In genomic region chr7:30238721-30239441, GRCh38 we compare ENCODE assay signal across 8 cellular contexts. TPM values are rescaled to one million over a fixed set of nuclear protein-coding genes. Genes with fewer than 3 reads are reported as not detected.
DNase-seq lines count a peak whose midpoint lies in the region; ATAC-seq and TF ChIP-seq lines count a peak whose summit lies in the region.

No MANE protein-coding gene starts in this region.

- no peaks in the 10 kb centered on the region for H4K20me1 ChIP-seq in H9 (ENCODE audit: control insufficient read depth, insufficient read depth, insufficient read length)

- H3K9me3 Mint-ChIP-seq in Calu3 (ENCODE audit: low read depth, unreplicated experiment): peaks cover 2% of the 10 kb centered on the region
- H3K9me3 Mint-ChIP-seq in H9: no peaks in the 10 kb centered on the region

- no peak overlapping the region for H2BK120ac ChIP-seq in H9 (ENCODE audit: low read depth, low read length, poor library complexity, severe bottlenecking)

- no peak overlapping the region for H3K56ac ChIP-seq in H9 (ENCODE audit: insufficient read length, low read depth, low read length)

- no peak overlapping the region for H3T11ph ChIP-seq in H9 (ENCODE audit: low read length)

- H2AFZ ChIP-seq in H9 (ENCODE audit: low read length): no peak overlapping the region

- no TSS peak for BruUV-seq in Calu3 (replicated peaks; lab: Mats Ljungman, UMichigan)

- TF ChIP-seq CTCF in Calu3 (IDR thresholded peaks at IDR 0.05; ENCODE audit: unreplicated experiment): no peak
- TF ChIP-seq CTCF in H9 (conservative IDR thresholded peaks at IDR 0.05): no peak

- H4K5ac ChIP-seq in H9 (ENCODE audit: insufficient read length, low read depth, low read length): no peak overlapping the region

- no peak overlapping the region for H3K9ac ChIP-seq in H9 (ENCODE audit: extremely low read depth, insufficient read length, low read length)

- H2AK5ac ChIP-seq in H9 (ENCODE audit: insufficient read length, low read length): no peak overlapping the region

- no peak overlapping the region for H3K27ac ChIP-seq in H9 (ENCODE audit: insufficient read length, low read depth, low read length)

- no peak overlapping the region for H3K14ac ChIP-seq in H9 (ENCODE audit: insufficient read depth, low read length)

- H3K23ac ChIP-seq in H9 (ENCODE audit: insufficient read length, low read depth, low read length): no peak overlapping the region

- H2BK12ac ChIP-seq in H9 (ENCODE audit: insufficient read length, low read depth, low read length): no peak overlapping the region

- no peak overlapping the region for H3K4me3 ChIP-seq in skeletal muscle cell (ENCODE audit: low read depth, low read length)

- no peaks in the 10 kb centered on the region for H3K36me3 Mint-ChIP-seq in Calu3 (ENCODE audit: insufficient read depth, unreplicated experiment)
- no peaks in the 10 kb centered on the region for H3K36me3 Mint-ChIP-seq in H9 (ENCODE audit: insufficient read depth in 1 of 3, low read depth in 3 of 3)

- no peak overlapping the region for H3K4ac ChIP-seq in H9 (ENCODE audit: low read depth, low read length)

- ATAC-seq in GM19023 (IDR thresholded peaks at IDR 0.05; ENCODE audit: unreplicated experiment) (peak; percentile 72), HG03159 (IDR thresholded peaks at IDR 0.05; ENCODE audit: unreplicated experiment) (peak; percentile 55)

- no peaks in the 10 kb centered on the region for H3K9me3 ChIP-seq in H9 (ENCODE audit: control insufficient read depth, low read depth, low read length)

- H3K4me1 ChIP-seq in H9 (ENCODE audit: insufficient read depth, low read length): no peaks in the 10 kb centered on the region

- intact Hi-C loops in Calu3 (cut with micrococcal nuclease; ENCODE audit: unreplicated experiment): no loop called here

- DNase-seq in Calu3: peak; percentile 85
- peak; percentile 1 for DNase-seq in NCI-H460 (ENCODE audit: extremely low read depth, low read depth)
- DNase-seq in dermis blood vessel endothelial cell: peak; percentile 6
- peak; percentile 45 for DNase-seq in skeletal muscle cell (ENCODE audit: low read depth)
- no peak for DNase-seq in H9
- no peak for DNase-seq in amniotic stem cell (lab: John Stamatoyannopoulos, UW)

- H3K4me2 ChIP-seq in H9 (ENCODE audit: insufficient read depth, insufficient read length, low read length): no peak overlapping the region

- peaks cover 26% of the 10 kb centered on the region for H3K4me1 Mint-ChIP-seq in Calu3 (ENCODE audit: low read depth, unreplicated experiment)
- H3K4me1 Mint-ChIP-seq in H9: peaks cover 0 to 3% of the 10 kb centered on the region in 2 experiments; a peak in 1 of 4 replicates

- H4K8ac ChIP-seq in H9 (replicated peaks; ENCODE audit: insufficient read length, low read depth, low read length): no peak overlapping the region

- no peak overlapping the region for H2BK5ac ChIP-seq in H9 (ENCODE audit: insufficient read length, low read length)

- CTCF ChIA-PET in Calu3 (lab: Charles Lee): interaction anchor here (1.0 kb wide), 2 partner anchors 9 to 74 kb away, joined by 3 read pairs; no protein-coding TSS in a partner anchor

- no peaks in the 10 kb centered on the region for H3K23me2 ChIP-seq in H9 (ENCODE audit: insufficient read length, low read depth, low read length, poor library complexity, severe bottlenecking)

- no peak overlapping the region for H3K18ac ChIP-seq in H9 (ENCODE audit: insufficient read length, low read depth, low read length)

- H2BK20ac ChIP-seq in H9 (ENCODE audit: low read depth, low read length, poor library complexity, severe bottlenecking): no peak overlapping the region

- no peak overlapping the region for H4K91ac ChIP-seq in H9 (ENCODE audit: insufficient read length, low read depth, low read length)

- H3K79me2 ChIP-seq in H9 (ENCODE audit: insufficient read depth, low read length): no peaks in the 10 kb centered on the region

- H3K4me3 Mint-ChIP-seq in Calu3 (ENCODE audit: low read depth, unreplicated experiment): no peak overlapping the region
- no peak overlapping the region for H3K4me3 Mint-ChIP-seq in H9

- H3K79me1 ChIP-seq in H9 (ENCODE audit: insufficient read depth, low read depth, low read length, poor library complexity, severe bottlenecking): no peaks in the 10 kb centered on the region

- H3K27me3 Mint-ChIP-seq in Calu3 (ENCODE audit: unreplicated experiment) (peaks cover 16% of the 10 kb centered on the region), H9 (ENCODE audit: low read depth) (no peaks in the 10 kb centered on the region; the same call in none of the 2 replicates)

- H3K27ac Mint-ChIP-seq in Calu3 (ENCODE audit: unreplicated experiment): no peak overlapping the region
- H3K27ac Mint-ChIP-seq in H9: no peak overlapping the region

- no peak overlapping the region for H2BK15ac ChIP-seq in H9 (ENCODE audit: low read depth, low read length)

- no peaks in the 10 kb centered on the region for H3K27me3 ChIP-seq in H9 (ENCODE audit: insufficient read depth, low read length)

RNA-seq across cellular contexts. Expression of gene ZNRF2, which starts 45.5 kb away (rescaled TPM):
- total RNA-seq in Calu3 (2022): 25.8 and 28.3 TPM in 2 replicates
- 11.3 and 13.6 TPM in 2 replicates for total RNA-seq in NCI-H460 (2014; rRNA removed; shearing (Covaris generic))
- 11.2 and 11.5 TPM in 2 replicates for polyA plus RNA-seq in NCI-H460 (2014; cell fraction: nucleus; rRNA removed)
- total RNA-seq in dermis blood vessel endothelial cell: 9.5 and 13.4 TPM in 2 replicates
- total RNA-seq in H9 (2021): 16.5 and 17.1 TPM in 2 replicates

Comparison
In these comparisons a context has a peak if more than half of its experiments do, and no peak if none do; other contexts are left out.
1. DNase-seq: peak in Calu3 (single experiment), NCI-H460 (single experiment), dermis blood vessel endothelial cell (single experiment) and skeletal muscle cell (single experiment); none in H9 (single experiment) and amniotic stem cell (single experiment).